Comparison of ENCODE assay signal across 19 cellular contexts in genomic region chr2:217219141-217219505, GRCh38.
DNase-seq lines count a peak whose midpoint lies in the region; ATAC-seq and TF ChIP-seq lines count a peak whose summit lies in the region.
"Had no signal": no experiment of that assay in that cellular context is flagged by ENCODE, and none has a peak within 500 bp of the region (broad histone marks: within the 10 kb centered on the region; RNA-seq: fewer than 3 reads in every experiment).

No MANE protein-coding gene starts in this region.

- H3K4me3 ChIP-seq in BLaER1 (no peak overlapping the region), Loucy (ENCODE audit: low read length, poor library complexity, severe bottlenecking) (peak overlapping the region; percentile 38), brain microvascular endothelial cell (ENCODE audit: low read depth, low read length) (no peak overlapping the region)
- H3K4me3 ChIP-seq: HAP-1 had no signal

- H3K27ac ChIP-seq in BLaER1 (no peak overlapping the region), brain microvascular endothelial cell (peak overlapping the region; percentile 19)

- no peak overlapping the region for H2AFZ ChIP-seq in Loucy (ENCODE audit: low read length)

- H3K9me3 ChIP-seq in BLaER1 (no peaks in the 10 kb centered on the region), Loucy (ENCODE audit: insufficient read depth, low read depth, low read length) (no peaks in the 10 kb centered on the region)
- H3K9me3 ChIP-seq: HAP-1 had no signal

- BruUV-seq in Calu3 (replicated peaks; lab: Mats Ljungman, UMichigan) = no TSS peak

- no peak overlapping the region for H3K4me3 Mint-ChIP-seq in Calu3 (ENCODE audit: low read depth, unreplicated experiment)
- H3K4me3 Mint-ChIP-seq: CD4-positive, alpha-beta memory T cell; T-helper 17 cell had no signal

- H3K4me1 Mint-ChIP-seq in Calu3 (ENCODE audit: low read depth, unreplicated experiment) = peaks cover 44% of the 10 kb centered on the region
- H3K4me1 Mint-ChIP-seq: T-helper 17 cell had no signal

- H3K36me3 ChIP-seq in BLaER1 (no peaks in the 10 kb centered on the region), Loucy (ENCODE audit: insufficient read depth, low read length) (no peaks in the 10 kb centered on the region), brain microvascular endothelial cell (replicated peaks) (no peaks in the 10 kb centered on the region)
- H3K36me3 ChIP-seq: HAP-1 had no signal

- TF ChIP-seq CTCF in Calu3 (IDR thresholded peaks at IDR 0.05; ENCODE audit: unreplicated experiment) (no peak), Loucy (conservative IDR thresholded peaks at IDR 0.05; ENCODE audit: low read length) (no peak), brain microvascular endothelial cell (IDR thresholded peaks at IDR 0.05; ENCODE audit: low read depth, low read length, missing control alignments) (no peak)

- H3K36me3 Mint-ChIP-seq in Calu3 (ENCODE audit: insufficient read depth, unreplicated experiment) = peaks cover 18% of the 10 kb centered on the region
- H3K36me3 Mint-ChIP-seq: CD4-positive, alpha-beta memory T cell had no signal

- CTCF ChIA-PET in Calu3 (lab: Charles Lee) = no interaction called here

- H3F3A ChIP-seq in Loucy (ENCODE audit: low read depth) = peaks cover 4% of the 10 kb centered on the region; the same call in 1 of the 2 replicates

- DNase-seq in Calu3 = no peak
- no peak for DNase-seq in brain microvascular endothelial cell
- DNase-seq in NCI-H187 (lab: John Stamatoyannopoulos, UW) = no peak
- no peak for DNase-seq in NCI-H1092 treated with DMSO at 0.1 percent for 48 hours (lab: John Stamatoyannopoulos, UW)
- no peak for DNase-seq in GM03348 (ENCODE audit: low spot score)
- DNase-seq: ACHN; CD4-positive, alpha-beta memory T cell; DMS53; NCI-H1417 treated with DMSO at 0.1 percent for 48 hours; NCI-H1930; NCI-H226; NCI-H524; NCI-H82; PC-3; T-helper 17 cell had no signal

- no peak for ATAC-seq in GM21381 (IDR thresholded peaks at IDR 0.05; ENCODE audit: unreplicated experiment)
- ATAC-seq: PC-3 had no signal

- peaks cover 56% of the 10 kb centered on the region for H3K4me1 ChIP-seq in BLaER1
- H3K4me1 ChIP-seq in Loucy (ENCODE audit: insufficient read depth, low read length, poor library complexity, severe bottlenecking) = peaks cover 59% of the 10 kb centered on the region

- H3K27ac Mint-ChIP-seq in Calu3 (ENCODE audit: unreplicated experiment) = peak overlapping the region; percentile 22
- H3K27ac Mint-ChIP-seq: CD4-positive, alpha-beta memory T cell; T-helper 17 cell had no signal

- H4K20me1 ChIP-seq in BLaER1 (peaks cover 25% of the 10 kb centered on the region), Loucy (ENCODE audit: insufficient read depth, low read length, poor library complexity, severe bottlenecking) (no peaks in the 10 kb centered on the region)

- in situ Hi-C loops in brain microvascular endothelial cell (cut with HindIII; ENCODE audit: low pct_ligation_motif_present, low sequenced_read_pairs) = no loop called here

- H3K9me2 ChIP-seq in Loucy (replicated peaks; ENCODE audit: low read depth, low read length) = no peaks in the 10 kb centered on the region

- intact Hi-C loops in Calu3 (cut with micrococcal nuclease; ENCODE audit: unreplicated experiment) = no loop called here

- H3K79me2 ChIP-seq in Loucy (ENCODE audit: insufficient read depth, low read length) = no peaks in the 10 kb centered on the region

- peak overlapping the region; percentile 61 for H3K4me2 ChIP-seq in BLaER1
- peak overlapping the region; percentile 68 for H3K4me2 ChIP-seq in Loucy (ENCODE audit: low read depth, low read length, poor library complexity, severe bottlenecking)

- peaks cover 2% of the 10 kb centered on the region for H3K9me3 Mint-ChIP-seq in Calu3 (ENCODE audit: low read depth, unreplicated experiment)
- H3K9me3 Mint-ChIP-seq: CD4-positive, alpha-beta memory T cell had no signal

- H3K9ac ChIP-seq in BLaER1 = no peak overlapping the region
- H3K9ac ChIP-seq in Loucy (ENCODE audit: low read depth, low read length, poor library complexity, severe bottlenecking) = no peak overlapping the region

- no peaks in the 10 kb centered on the region for H3K27me3 Mint-ChIP-seq in Calu3 (ENCODE audit: unreplicated experiment)
- H3K27me3 Mint-ChIP-seq: CD4-positive, alpha-beta memory T cell had no signal

- H3K27me3 ChIP-seq in BLaER1 (peaks cover 39% of the 10 kb centered on the region; the same call in 1 of the 2 replicates), Loucy (ENCODE audit: insufficient read depth, low read length, poor library complexity, severe bottlenecking) (no peaks in the 10 kb centered on the region), brain microvascular endothelial cell (replicated peaks) (no peaks in the 10 kb centered on the region)
